ENCODE assay signal across 9 cellular contexts in genomic region chr6:41733349-41733706, GRCh38. TPM values are rescaled to one million over a fixed set of nuclear protein-coding genes. Genes with fewer than 3 reads are reported as not detected.
A peak's percentile ranks its signal among the peaks of the same experiment; 100 is the strongest.
DNase-seq lines count a peak whose midpoint lies in the region; ATAC-seq and TF ChIP-seq lines count a peak whose summit lies in the region.
"Had no signal": no experiment of that assay in that cellular context is flagged by ENCODE, and none has a peak within 500 bp of the region (broad histone marks: within the 10 kb centered on the region; RNA-seq: fewer than 3 reads in every experiment).

No MANE protein-coding gene starts in this region.

- peak overlapping the region; percentile 79 for H3K4me3 Mint-ChIP-seq in activated naive CD4-positive, alpha-beta T cell treated with anti-CD3 and anti-CD28 coated beads for 36 hours
- peak overlapping the region; percentile 89 for H3K4me3 Mint-ChIP-seq in type B pancreatic cell

- H3K27ac Mint-ChIP-seq in activated naive CD4-positive, alpha-beta T cell treated with anti-CD3 and anti-CD28 coated beads for 36 hours: peak overlapping the region; percentile 61
- no peak overlapping the region for H3K27ac Mint-ChIP-seq in type B pancreatic cell

- intact Hi-C loops in activated naive CD4-positive, alpha-beta T cell treated with anti-CD3 and anti-CD28 coated beads for 36 hours (cut with micrococcal nuclease): loop anchor here (2.0 kb wide), 2 partner anchors 533 to 661 kb away; partner anchors contain the start of genes NFYA, OARD1 and TREML2
- intact Hi-C loops in lower lobe of right lung (cut with DNase I): no loop called here

- ATAC-seq in lower lobe of right lung (no peak), HG03095 (IDR thresholded peaks at IDR 0.05; ENCODE audit: unreplicated experiment) (no peak)

- peak overlapping the region; percentile 97 for H3K27ac ChIP-seq in lower lobe of right lung

- peaks cover 26% of the 10 kb centered on the region for H3K4me1 Mint-ChIP-seq in activated naive CD4-positive, alpha-beta T cell treated with anti-CD3 and anti-CD28 coated beads for 36 hours (ENCODE audit: low read depth)
- no peaks in the 10 kb centered on the region for H3K4me1 Mint-ChIP-seq in type B pancreatic cell (ENCODE audit: unreplicated experiment)

- H3K4me1 ChIP-seq in lower lobe of right lung: peaks cover 51% of the 10 kb centered on the region

- no peaks in the 10 kb centered on the region for H3K27me3 ChIP-seq in lower lobe of right lung (ENCODE audit: low read depth)

- no peaks in the 10 kb centered on the region for H3K9me3 ChIP-seq in lower lobe of right lung

- H3K36me3 ChIP-seq in lower lobe of right lung: no peaks in the 10 kb centered on the region

- H3K36me3 Mint-ChIP-seq in activated naive CD4-positive, alpha-beta T cell treated with anti-CD3 and anti-CD28 coated beads for 36 hours (ENCODE audit: low read depth): no peaks in the 10 kb centered on the region
- no peaks in the 10 kb centered on the region for H3K36me3 Mint-ChIP-seq in type B pancreatic cell

- no peak for TF ChIP-seq CTCF in lower lobe of right lung (IDR thresholded peaks at IDR 0.05)
- no peak for TF ChIP-seq CTCF in type B pancreatic cell (conservative IDR thresholded peaks at IDR 0.05)

- H3K4me3 ChIP-seq in lower lobe of right lung: peak overlapping the region; percentile 88

- CTCF ChIA-PET in activated naive CD4-positive, alpha-beta T cell treated with anti-CD3 and anti-CD28 coated beads for 36 hours (lab: Charles Lee): interaction anchor here (0.5 to 2.3 kb wide), 8 partner anchors 16 to 174 kb away, joined by 3 to 18 read pairs (median 6); partner anchors contain the start of gene TOMM6

- H3K9me3 Mint-ChIP-seq in activated naive CD4-positive, alpha-beta T cell treated with anti-CD3 and anti-CD28 coated beads for 36 hours: no peaks in the 10 kb centered on the region
- H3K9me3 Mint-ChIP-seq in type B pancreatic cell: no peaks in the 10 kb centered on the region

- DNase-seq in activated naive CD4-positive, alpha-beta T cell treated with anti-CD3 and anti-CD28 coated beads for 36 hours: no peak
- no peak for DNase-seq in activated naive CD4-positive, alpha-beta T cell treated with anti-CD3 and anti-CD28 coated beads, Interleukin-2, amount 50 U/mL, for 16 hours
- DNase-seq in astrocyte of the hippocampus (ENCODE audit: low read depth, low spot score) (peak; percentile 24), lower lobe of right lung (no peak), type B pancreatic cell (ENCODE audit: extremely low spot score, unreplicated experiment) (no peak), AML-193 (lab: John Stamatoyannopoulos, UW) (no peak), glomerular visceral epithelial cell (ENCODE audit: extremely low spot score) (no peak)

- no peaks in the 10 kb centered on the region for H3K27me3 Mint-ChIP-seq in activated naive CD4-positive, alpha-beta T cell treated with anti-CD3 and anti-CD28 coated beads for 36 hours (ENCODE audit: low read depth)
- H3K27me3 Mint-ChIP-seq in type B pancreatic cell: peaks cover 23% of the 10 kb centered on the region

RNA-seq across cellular contexts. Expression of gene TFEB, which starts 2.1 kb away (rescaled TPM):
- 1 to 10 TPM; 5.7 to 7.9 TPM for total RNA-seq in activated naive CD4-positive, alpha-beta T cell treated with anti-CD3 and anti-CD28 coated beads for 36 hours
- 36.5 TPM for total RNA-seq in lower lobe of right lung
- total RNA-seq in type B pancreatic cell (ENCODE audit: low replicate concordance): 4.6 and 6.2 TPM in 2 replicates

RNA-seq across cellular contexts. Expression of gene PGC, which starts 13.9 kb away (rescaled TPM):
- not detected for total RNA-seq in activated naive CD4-positive, alpha-beta T cell treated with anti-CD3 and anti-CD28 coated beads for 36 hours
- total RNA-seq in lower lobe of right lung: 947 TPM
- 3.5 and 56.6 TPM in 2 replicates for total RNA-seq in type B pancreatic cell (ENCODE audit: low replicate concordance)
- total RNA-seq: renal cortical epithelial cell had no signal

RNA-seq across cellular contexts. Expression of gene FRS3, which starts 46.4 kb away (rescaled TPM):
- 1 to 10 TPM; 4.0 to 4.2 TPM for total RNA-seq in activated naive CD4-positive, alpha-beta T cell treated with anti-CD3 and anti-CD28 coated beads for 36 hours
- total RNA-seq in lower lobe of right lung (5.9 TPM), type B pancreatic cell (ENCODE audit: low replicate concordance) (2.2 and 7.0 TPM in 2 replicates)

RNA-seq across cellular contexts. Expression of gene PRICKLE4, which starts 47.3 kb away (rescaled TPM):
- total RNA-seq in activated naive CD4-positive, alpha-beta T cell treated with anti-CD3 and anti-CD28 coated beads for 36 hours: under 1 TPM in 1 of 2 experiments, not detected in 1; 0.52 TPM
- 12.1 TPM for total RNA-seq in lower lobe of right lung
- 2.1 and 2.8 TPM in 2 replicates for total RNA-seq in type B pancreatic cell (ENCODE audit: low replicate concordance)

RNA-seq across cellular contexts. Expression of gene TOMM6, which starts 54.2 kb away (rescaled TPM):
- 100 to 1,000 TPM; 285 to 299 TPM for total RNA-seq in activated naive CD4-positive, alpha-beta T cell treated with anti-CD3 and anti-CD28 coated beads for 36 hours
- total RNA-seq in lower lobe of right lung: 134 TPM
- 193 and 203 TPM in 2 replicates for total RNA-seq in type B pancreatic cell (ENCODE audit: low replicate concordance)
